Comparison of ENCODE assay signal across 2 cellular contexts in genomic region chr11:32108576-32108975, GRCh38.
TF ChIP-seq lines count a peak whose summit lies in the region.

No MANE protein-coding gene starts in this region.

TF ChIP-seq in A549, 52 proteins besides CTCF, POLR2A, EP300 and RAD21 (continued from another document):
- TF ChIP-seq, protein P1, sequence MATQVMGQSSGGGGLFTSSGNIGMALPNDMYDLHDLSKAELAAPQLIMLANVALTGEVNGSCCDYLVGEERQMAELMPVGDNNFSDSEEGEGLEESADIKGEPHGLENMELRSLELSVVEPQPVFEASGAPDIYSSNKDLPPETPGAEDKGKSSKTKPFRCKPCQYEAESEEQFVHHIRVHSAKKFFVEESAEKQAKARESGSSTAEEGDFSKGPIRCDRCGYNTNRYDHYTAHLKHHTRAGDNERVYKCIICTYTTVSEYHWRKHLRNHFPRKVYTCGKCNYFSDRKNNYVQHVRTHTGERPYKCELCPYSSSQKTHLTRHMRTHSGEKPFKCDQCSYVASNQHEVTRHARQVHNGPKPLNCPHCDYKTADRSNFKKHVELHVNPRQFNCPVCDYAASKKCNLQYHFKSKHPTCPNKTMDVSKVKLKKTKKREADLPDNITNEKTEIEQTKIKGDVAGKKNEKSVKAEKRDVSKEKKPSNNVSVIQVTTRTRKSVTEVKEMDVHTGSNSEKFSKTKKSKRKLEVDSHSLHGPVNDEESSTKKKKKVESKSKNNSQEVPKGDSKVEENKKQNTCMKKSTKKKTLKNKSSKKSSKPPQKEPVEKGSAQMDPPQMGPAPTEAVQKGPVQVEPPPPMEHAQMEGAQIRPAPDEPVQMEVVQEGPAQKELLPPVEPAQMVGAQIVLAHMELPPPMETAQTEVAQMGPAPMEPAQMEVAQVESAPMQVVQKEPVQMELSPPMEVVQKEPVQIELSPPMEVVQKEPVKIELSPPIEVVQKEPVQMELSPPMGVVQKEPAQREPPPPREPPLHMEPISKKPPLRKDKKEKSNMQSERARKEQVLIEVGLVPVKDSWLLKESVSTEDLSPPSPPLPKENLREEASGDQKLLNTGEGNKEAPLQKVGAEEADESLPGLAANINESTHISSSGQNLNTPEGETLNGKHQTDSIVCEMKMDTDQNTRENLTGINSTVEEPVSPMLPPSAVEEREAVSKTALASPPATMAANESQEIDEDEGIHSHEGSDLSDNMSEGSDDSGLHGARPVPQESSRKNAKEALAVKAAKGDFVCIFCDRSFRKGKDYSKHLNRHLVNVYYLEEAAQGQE (IDR thresholded peaks at IDR 0.05), result no peak
- TF ChIP-seq, protein P2, sequence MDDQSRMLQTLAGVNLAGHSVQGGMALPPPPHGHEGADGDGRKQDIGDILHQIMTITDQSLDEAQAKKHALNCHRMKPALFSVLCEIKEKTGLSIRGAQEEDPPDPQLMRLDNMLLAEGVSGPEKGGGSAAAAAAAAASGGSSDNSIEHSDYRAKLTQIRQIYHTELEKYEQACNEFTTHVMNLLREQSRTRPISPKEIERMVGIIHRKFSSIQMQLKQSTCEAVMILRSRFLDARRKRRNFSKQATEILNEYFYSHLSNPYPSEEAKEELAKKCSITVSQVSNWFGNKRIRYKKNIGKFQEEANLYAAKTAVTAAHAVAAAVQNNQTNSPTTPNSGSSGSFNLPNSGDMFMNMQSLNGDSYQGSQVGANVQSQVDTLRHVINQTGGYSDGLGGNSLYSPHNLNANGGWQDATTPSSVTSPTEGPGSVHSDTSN (IDR thresholded peaks at IDR 0.05), result no peak
- TF ChIP-seq HMGXB4 (CRISPR knock-in tag; IDR thresholded peaks at IDR 0.05; ENCODE audit: borderline replicate concordance), result no peak
TF ChIP-seq in A549: peak in this region for 0.

TF ChIP-seq in IMR-90, 13 proteins besides CTCF, POLR2A, EP300 and RAD21 (continued from another document):
- TF ChIP-seq FOS (IDR thresholded peaks at IDR 0.05; ENCODE audit: low read depth, low read length), result no peak
